14 cellular contexts compared by ENCODE assay signal in genomic region chr14:64979336-64980074, GRCh38. TPM values are rescaled to one million over a fixed set of nuclear protein-coding genes. Genes with fewer than 3 reads are reported as not detected.
A peak's percentile ranks its signal among the peaks of the same experiment; 100 is the strongest.
DNase-seq lines count a peak whose midpoint lies in the region; ATAC-seq and TF ChIP-seq lines count a peak whose summit lies in the region.
"Had no signal": no experiment of that assay in that cellular context is flagged by ENCODE, and none has a peak within 500 bp of the region (broad histone marks: within the 10 kb centered on the region; RNA-seq: fewer than 3 reads in every experiment).

No MANE protein-coding gene starts in this region.

- no peaks in the 10 kb centered on the region for H3K4me1 ChIP-seq in gastrocnemius medialis

- H3K27me3 ChIP-seq in gastrocnemius medialis: no peaks in the 10 kb centered on the region
- H3K27me3 ChIP-seq: body of pancreas had no signal

- no peak for TF ChIP-seq POLR2A in gastrocnemius medialis (IDR thresholded peaks at IDR 0.05)

- DNase-seq in DMS53 (lab: John Stamatoyannopoulos, UW): peak; percentile 62
- DNase-seq in DMS53 treated with DMSO at 0.1 percent for 48 hours (lab: John Stamatoyannopoulos, UW; ENCODE audit: unreplicated experiment): no peak
- DNase-seq in NCI-H69 (lab: John Stamatoyannopoulos, UW): peak; percentile 19
- peak; percentile 43 for DNase-seq in fibroblast of mammary gland (ENCODE audit: low read depth)
- DNase-seq in gastrocnemius medialis: peak in 1 of 2 donors; percentile 44
- DNase-seq in activated T-cell treated with anti-CD3 and anti-CD28 coated beads, Interleukin-2, amount 50 U/mL, for 1 hour: no peak
- DNase-seq in Kasumi-1 (lab: John Stamatoyannopoulos, UW): no peak
- no peak for DNase-seq in caudate nucleus (lab: John Stamatoyannopoulos, UW)
- DNase-seq: body of pancreas, NCI-H2171 treated with DMSO at 0.1 percent for 48 hours, right cardiac atrium had no signal

- TF ChIP-seq CTCF in fibroblast of mammary gland (conservative IDR thresholded peaks at IDR 0.05; ENCODE audit: control insufficient read depth, insufficient read depth, low read depth, low read length): no peak
- TF ChIP-seq CTCF in gastrocnemius medialis (IDR thresholded peaks at IDR 0.05 in 4 of 5, conservative IDR thresholded peaks at IDR 0.05 in 1 of 5): no peak

- intact Hi-C loops in gastrocnemius medialis (cut with DNase I; ENCODE audit: low total_unique reads): no loop called here

- H3K9me3 ChIP-seq in gastrocnemius medialis: no peaks in the 10 kb centered on the region
- H3K9me3 ChIP-seq: body of pancreas had no signal

- peak overlapping the region in 3 of 4 donors; percentile 47 to 63 (median 57) for H3K27ac ChIP-seq in gastrocnemius medialis
- H3K27ac ChIP-seq in caudate nucleus (ENCODE audit: low read depth, low read length): no peak overlapping the region
- H3K27ac ChIP-seq: 22Rv1, body of pancreas, VCaP had no signal

- H3K4me3 ChIP-seq in fibroblast of mammary gland (ENCODE audit: control insufficient read depth, low read depth, low read length): no peak overlapping the region
- H3K4me3 ChIP-seq in gastrocnemius medialis: no peak overlapping the region
- H3K4me3 ChIP-seq: body of pancreas had no signal

- ATAC-seq in gastrocnemius medialis: peak; percentile 75 to 79
- ATAC-seq: body of pancreas, right cardiac atrium had no signal

- H3K36me3 ChIP-seq in gastrocnemius medialis: no peaks in the 10 kb centered on the region

- in situ Hi-C loops in gastrocnemius medialis (cut with MboI; ENCODE audit: low sequenced_read_pairs in 4 of 4): loop anchor here in 3 of 4 donors (10.0 to 25.0 kb wide), 5 partner anchors 65 to 858 kb away; partner anchors contain the start of genes CHURC1 (in 1 of the 3) and MAX (in 1 of the 3)

RNA-seq across cellular contexts. Expression of gene FNTB, which starts 7.2 kb away (rescaled TPM):
- total RNA-seq in gastrocnemius medialis: 10 to 100 TPM in 3 of 4 donors, 1 to 10 TPM in 1; 6.1 to 40.6 (median 18.0) TPM

RNA-seq across cellular contexts. Expression of gene RAB15, which starts 7.4 kb away (rescaled TPM):
- 1 to 10 TPM in 2 of 4 donors, under 1 TPM in 2; 0.51 to 7.3 (median 2.0) TPM for total RNA-seq in gastrocnemius medialis

RNA-seq across cellular contexts. Expression of gene GPX2, which starts 37.0 kb away (rescaled TPM):
- 1 to 10 TPM in 1 of 4 donors, under 1 TPM in 2, not detected in 1; 0.49 to 1.4 (median 0.61) TPM for total RNA-seq in gastrocnemius medialis
- total RNA-seq: endothelial cell of umbilical vein, right cardiac atrium had no signal

Comparison
In these comparisons a context has a peak if more than half of its experiments do, and no peak if none do; other contexts are left out.
1. DNase-seq: peak in DMS53 (single experiment), NCI-H69 (single experiment) and fibroblast of mammary gland (single experiment); none in DMS53 treated with DMSO at 0.1 percent for 48 hours (single experiment), activated T-cell treated with anti-CD3 and anti-CD28 coated beads, Interleukin-2, amount 50 U/mL, for 1 hour (single experiment), Kasumi-1 (0 of 2) and caudate nucleus (0 of 61).